8 cellular contexts compared by ENCODE assay signal in the genomic region with DNA sequence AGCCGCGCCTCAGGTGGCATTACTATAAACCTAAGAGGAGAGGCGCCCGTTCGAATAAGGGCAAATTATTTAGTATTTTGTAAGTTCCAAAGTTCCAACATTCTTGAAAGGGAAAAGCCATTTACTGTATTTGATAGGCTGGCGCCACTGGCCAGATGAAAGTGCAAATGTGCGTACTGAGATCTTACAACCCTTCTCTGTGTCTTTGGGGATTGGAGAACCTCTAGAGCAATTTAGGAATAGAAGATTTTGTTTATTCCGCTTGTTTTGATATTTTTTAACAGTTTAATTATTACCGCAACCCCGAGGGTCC. TPM values are rescaled to one million over a fixed set of nuclear protein-coding genes. Genes with fewer than 3 reads are reported as not detected.
DNase-seq lines count a peak whose midpoint lies in the region; ATAC-seq and TF ChIP-seq lines count a peak whose summit lies in the region.

No MANE protein-coding gene starts in this region.

- H3K36me3 Mint-ChIP-seq in CD4-positive, CD25-positive, alpha-beta regulatory T cell, result no peaks in the 10 kb centered on the region

- no peaks in the 10 kb centered on the region for H3K36me3 ChIP-seq in CD4-positive, CD25-positive, alpha-beta regulatory T cell (ENCODE audit: control insufficient read depth, insufficient read depth, low read length)
- no peaks in the 10 kb centered on the region for H3K36me3 ChIP-seq in PC-3 (ENCODE audit: low read depth, low read length)
- peaks cover 0 to 23% of the 10 kb centered on the region in 2 donors for H3K36me3 ChIP-seq in neuronal stem cell (replicated peaks in 1 of 2; ENCODE audit: control insufficient read depth in 2 of 2, insufficient read depth in 2 of 2, low read length in 2 of 2)

- H3K23ac ChIP-seq in neuronal stem cell (ENCODE audit: low read depth, low read length, poor library complexity), result peak overlapping the region; percentile 96

- intact Hi-C loops in PC-3 (cut with micrococcal nuclease), result no loop called here

- H3K4me3 ChIP-seq in CD4-positive, CD25-positive, alpha-beta regulatory T cell (ENCODE audit: low read depth, low read length), result peak overlapping the region; percentile 67
- H3K4me3 ChIP-seq in PC-3 (ENCODE audit: low read length) (peak overlapping the region; percentile 85), neuronal stem cell (ENCODE audit: low read length in 2 of 2) (peak overlapping the region; percentile 66 to 85)

- H3K9ac ChIP-seq in PC-3 (ENCODE audit: low read length), result peak overlapping the region; percentile 53
- H3K9ac ChIP-seq in neuronal stem cell (ENCODE audit: low read depth, low read length, poor library complexity), result peak overlapping the region; percentile 98

- H3F3A ChIP-seq in PC-3 (ENCODE audit: low read length, unreplicated experiment), result no peaks in the 10 kb centered on the region

- H2BK15ac ChIP-seq in neuronal stem cell (ENCODE audit: low read length), result peak overlapping the region; percentile 67

- peak overlapping the region; percentile 75 for H2AK5ac ChIP-seq in neuronal stem cell (ENCODE audit: low read depth, low read length)

- CTCF ChIA-PET in PC-3 (lab: Charles Lee), result no interaction called here

- peak overlapping the region in 2 of 3 donors; percentile 71 to 95 for H3K27ac Mint-ChIP-seq in CD4-positive, CD25-positive, alpha-beta regulatory T cell

- peaks cover 13% of the 10 kb centered on the region for H3K79me2 ChIP-seq in PC-3 (ENCODE audit: low read length)

- peak overlapping the region; percentile 90 for H2BK5ac ChIP-seq in neuronal stem cell (ENCODE audit: low read length)

- H3K4me1 Mint-ChIP-seq in CD4-positive, CD25-positive, alpha-beta regulatory T cell, result peaks cover 17 to 26% (median 23%) of the 10 kb centered on the region in 4 donors

- H3K4me2 ChIP-seq in PC-3 (ENCODE audit: low read length) (peak overlapping the region; percentile 93), neuronal stem cell (ENCODE audit: insufficient read depth, low read length, poor library complexity, severe bottlenecking) (peak overlapping the region; percentile 97)

- peak overlapping the region; percentile 58 for H3K27ac ChIP-seq in CD4-positive, CD25-positive, alpha-beta regulatory T cell (ENCODE audit: insufficient read depth, low read length, poor library complexity, severe bottlenecking)
- H3K27ac ChIP-seq in PC-3 (ENCODE audit: low read length) (no peak overlapping the region), epithelial cell of prostate (peak overlapping the region; percentile 12), neuronal stem cell (replicated peaks; ENCODE audit: low read length) (peak overlapping the region; percentile 71)

- peaks cover 15% of the 10 kb centered on the region for H3K4me1 ChIP-seq in CD4-positive, CD25-positive, alpha-beta regulatory T cell (ENCODE audit: control insufficient read depth, insufficient read depth, low read length, poor library complexity, severe bottlenecking)
- peaks cover 19% of the 10 kb centered on the region for H3K4me1 ChIP-seq in PC-3 (ENCODE audit: insufficient read depth, low read length)
- H3K4me1 ChIP-seq in neuronal stem cell (ENCODE audit: control insufficient read depth in 2 of 2, insufficient read depth in 1 of 2, low read depth in 1 of 2, low read length in 2 of 2), result peaks cover 0 to 4% of the 10 kb centered on the region in 2 donors

- WGBS in neuronal stem cell (ENCODE audit: extremely low coverage in 2 of 2, insufficient read length in 2 of 2, insufficient replicate concordance in 1 of 2), 2 donors, result no CpG with 5 or more reads among the region's 10 CpGs

- H2AFZ ChIP-seq in PC-3 (ENCODE audit: low read length) (peak overlapping the region; percentile 99), neuronal stem cell (ENCODE audit: low read length) (peak overlapping the region; percentile 98)

- no peaks in the 10 kb centered on the region for H3K9me3 Mint-ChIP-seq in CD4-positive, CD25-positive, alpha-beta regulatory T cell

- peaks cover 25% of the 10 kb centered on the region for H3K27me3 Mint-ChIP-seq in CD4-positive, CD25-positive, alpha-beta regulatory T cell

- peaks cover 27% of the 10 kb centered on the region for H3K27me3 ChIP-seq in CD4-positive, CD25-positive, alpha-beta regulatory T cell (ENCODE audit: control insufficient read depth, insufficient read depth, low read length)
- no peaks in the 10 kb centered on the region for H3K27me3 ChIP-seq in PC-3 (ENCODE audit: low read length)
- no peaks in the 10 kb centered on the region for H3K27me3 ChIP-seq in neuronal stem cell (ENCODE audit: control insufficient read depth in 3 of 3, insufficient read depth in 3 of 3, low read depth in 1 of 3, low read length in 3 of 3)

- H3K4me3 Mint-ChIP-seq in CD4-positive, CD25-positive, alpha-beta regulatory T cell, result peak overlapping the region; percentile 77 to 94 (median 92)

- H3K18ac ChIP-seq in neuronal stem cell (ENCODE audit: low read length), result peak overlapping the region; percentile 99

- H3K4ac ChIP-seq in neuronal stem cell (ENCODE audit: low read length), result no peak overlapping the region

- no peak overlapping the region for H2BK12ac ChIP-seq in neuronal stem cell (ENCODE audit: low read length)

- peak overlapping the region; percentile 72 for H4K91ac ChIP-seq in neuronal stem cell (ENCODE audit: low read depth, low read length, poor library complexity)

- no peaks in the 10 kb centered on the region for H3K9me3 ChIP-seq in CD4-positive, CD25-positive, alpha-beta regulatory T cell (ENCODE audit: control insufficient read depth in 2 of 2, low read length in 2 of 2)
- H3K9me3 ChIP-seq in PC-3 (ENCODE audit: low read length) (no peaks in the 10 kb centered on the region), neuronal stem cell (replicated peaks in 1 of 2; ENCODE audit: control insufficient read depth in 2 of 2, insufficient read depth in 1 of 2, low read depth in 1 of 2, low read length in 2 of 2) (no peaks in the 10 kb centered on the region)

- H3K79me1 ChIP-seq in neuronal stem cell (ENCODE audit: low read depth, low read length), result peaks cover 7% of the 10 kb centered on the region

- no peak overlapping the region for H2BK120ac ChIP-seq in neuronal stem cell (ENCODE audit: low read depth, low read length)

- no peaks in the 10 kb centered on the region for H4K20me1 ChIP-seq in PC-3 (ENCODE audit: low read length)

- no peak for ATAC-seq in CD4-positive, CD25-positive, alpha-beta regulatory T cell (ENCODE audit: low read depth in 2 of 2)
- ATAC-seq in PC-3, result no peak

- no peak for DNase-seq in CD4-positive, CD25-positive, alpha-beta regulatory T cell
- no peak for DNase-seq in PC-3
- no peak for DNase-seq in epithelial cell of prostate (ENCODE audit: low read depth, low spot score)
- no peak for DNase-seq in neuronal stem cell (ENCODE audit: low spot score)
- DNase-seq in NK-92 treated with Interleukin-12 subunit alpha and Interleukin-12 subunit beta, amount 100 ng/mL, for 24 hours (lab: John Stamatoyannopoulos, UW), result no peak
- no peak for DNase-seq in MV-4-11 (lab: John Stamatoyannopoulos, UW)
- no peak for DNase-seq in stimulated activated CD4-positive, alpha-beta T cell treated with anti-CD3 and anti-CD28 coated beads, Interleukin-15, amount 100 ng/mL, for 24 hours
- no peak for DNase-seq in SHP77 treated with DMSO at 0.1 percent for 48 hours (lab: John Stamatoyannopoulos, UW)

- no peaks in the 10 kb centered on the region for H3K9me2 ChIP-seq in PC-3 (replicated peaks; ENCODE audit: low read length)

- H4K8ac ChIP-seq in neuronal stem cell (ENCODE audit: low read depth, low read length), result peak overlapping the region; percentile 99

- no peak for TF ChIP-seq CTCF in PC-3 (conservative IDR thresholded peaks at IDR 0.05; ENCODE audit: low read depth, low read length)

- POLR2A ChIA-PET in PC-3 (lab: Charles Lee; ENCODE audit: unreplicated experiment), result interaction anchor here (0.6 kb wide), 1 partner anchor 47 kb away, joined by 17 read pairs; no protein-coding TSS in a partner anchor

- H3K14ac ChIP-seq in neuronal stem cell (ENCODE audit: low read length), result peak overlapping the region; percentile 89

- TSS peak; percentile 86 for BruUV-seq in PC-3 (replicated peaks; lab: Mats Ljungman, UMichigan)

RNA-seq across cellular contexts. Expression of gene WDR35, which starts 0.5 kb away (rescaled TPM):
- 3.8 TPM for total RNA-seq in CD4-positive, CD25-positive, alpha-beta regulatory T cell
- 1 to 10 TPM; 1.3 to 2.6 (median 1.9) TPM for polyA plus RNA-seq in CD4-positive, CD25-positive, alpha-beta regulatory T cell
- 6.6 and 8.9 TPM in 2 replicates for total RNA-seq in PC-3 (2014; rRNA removed)
- 8.2 TPM for polyA plus RNA-seq in neuronal stem cell (2013, experiment 1 of 2)
- 8.1 TPM for polyA plus RNA-seq in neuronal stem cell (2013, experiment 2 of 2)

RNA-seq across cellular contexts. Expression of gene MATN3, which starts 22.1 kb away (rescaled TPM):
- total RNA-seq in CD4-positive, CD25-positive, alpha-beta regulatory T cell, result not detected
- polyA plus RNA-seq in CD4-positive, CD25-positive, alpha-beta regulatory T cell, result not detected
- total RNA-seq in PC-3 (2014; rRNA removed), result 1.1 and 1.6 TPM in 2 replicates
- polyA plus RNA-seq in neuronal stem cell (2013, experiment 1 of 2), result 1.2 TPM
- 1.3 TPM for polyA plus RNA-seq in neuronal stem cell (2013, experiment 2 of 2)
